Comparison of ENCODE assay signal across 25 cellular contexts in genomic region chr6:146389740-146390139, GRCh38.
"Had no signal": no experiment of that assay in that cellular context is flagged by ENCODE, and none has a peak within 500 bp of the region (broad histone marks: within the 10 kb centered on the region; RNA-seq: fewer than 3 reads in every experiment).

No MANE protein-coding gene starts in this region.

- ATAC-seq: left lung; lower lobe of right lung; natural killer cell treated with Interleukin-12 subunit alpha and Interleukin-12 subunit beta and Interleukin-15 and Interleukin-18, amount 100 ng/mL, for 72 hours; right lobe of liver; stimulated activated naive CD8-positive, alpha-beta T cell treated with anti-CD3 and anti-CD28 coated beads, Interleukin-15, Interleukin-2, amounts not matched to agents 100 U/mL and 50 U/mL, for 24 hours had no signal

- H3K36me3 ChIP-seq: esophagus squamous epithelium, left lung, lower lobe of right lung, right lobe of liver, uterus had no signal

- H3K4me3 Mint-ChIP-seq: activated naive CD8-positive, alpha-beta T cell; natural killer cell treated with Interleukin-12 subunit alpha and Interleukin-12 subunit beta and Interleukin-15 and Interleukin-18, amount 100 ng/mL, for 72 hours had no signal

- H3K27me3 ChIP-seq: esophagus squamous epithelium, left lung, right lobe of liver, testis, uterus had no signal

- H3K4me1 ChIP-seq: esophagus squamous epithelium, left lung, lower lobe of right lung, right lobe of liver, testis, uterus had no signal

- H3K36me3 Mint-ChIP-seq: activated naive CD8-positive, alpha-beta T cell; natural killer cell treated with Interleukin-12 subunit alpha and Interleukin-12 subunit beta and Interleukin-15 and Interleukin-18, amount 100 ng/mL, for 72 hours had no signal

- H3K27ac ChIP-seq: epithelial cell of prostate, esophagus squamous epithelium, left lung, lower lobe of right lung, right lobe of liver, testis, uterus, VCaP had no signal

- FAIRE-seq: colon, endometrium, TTC549 had no signal

- DNase-seq: activated CD4-positive, alpha-beta T cell treated with anti-CD3 and anti-CD28 coated beads for 4 hours; activated CD4-positive, alpha-beta T cell treated with anti-CD3 and anti-CD28 coated beads, Interleukin-2, amount 50 U/mL, for 48 hours; activated CD8-positive, alpha-beta memory T cell treated with anti-CD3 and anti-CD28 coated beads for 24 hours; activated effector memory CD4-positive, alpha-beta T cell treated with Interleukin-2 at 50 U/mL for 16 hours; activated naive CD4-positive, alpha-beta T cell treated with Interleukin-2 at 50 U/mL for 16 hours; anterior cingulate cortex; dermis blood vessel endothelial cell; effector CD4-positive, alpha-beta T cell; esophagus squamous epithelium; left lung; lower lobe of right lung; mesenchymal stem cell; right lobe of liver; stimulated activated CD4-positive, alpha-beta T cell treated with anti-CD3 and anti-CD28 coated beads, Interleukin-2, amount 100 ng/mL, for 48 hours; stimulated activated naive CD8-positive, alpha-beta T cell treated with anti-CD3 and anti-CD28 coated beads, Interleukin-15, Interleukin-2, amounts not matched to agents 100 U/mL and 50 U/mL, for 24 hours; testis; trophoblast cell; uterus had no signal

- H3K9me3 ChIP-seq: esophagus squamous epithelium, left lung, lower lobe of right lung, right lobe of liver, testis, uterus had no signal

- H3K27me3 Mint-ChIP-seq: activated naive CD8-positive, alpha-beta T cell; natural killer cell treated with Interleukin-12 subunit alpha and Interleukin-12 subunit beta and Interleukin-15 and Interleukin-18, amount 100 ng/mL, for 72 hours had no signal

- H3K27ac Mint-ChIP-seq: activated naive CD8-positive, alpha-beta T cell; natural killer cell treated with Interleukin-12 subunit alpha and Interleukin-12 subunit beta and Interleukin-15 and Interleukin-18, amount 100 ng/mL, for 72 hours had no signal

- H3K4me3 ChIP-seq: esophagus squamous epithelium, left lung, lower lobe of right lung, right lobe of liver, testis, uterus had no signal
